15 cellular contexts compared by ENCODE assay signal in genomic region chr2:128819092-128819491, GRCh38.
A peak's percentile ranks its signal among the peaks of the same experiment; 100 is the strongest.
DNase-seq lines count a peak whose midpoint lies in the region; ATAC-seq and TF ChIP-seq lines count a peak whose summit lies in the region.
"Had no signal": no experiment of that assay in that cellular context is flagged by ENCODE, and none has a peak within 500 bp of the region (broad histone marks: within the 10 kb centered on the region; RNA-seq: fewer than 3 reads in every experiment).

No MANE protein-coding gene starts in this region.

- no peak overlapping the region for H3K27ac Mint-ChIP-seq in osteocyte (ENCODE audit: unreplicated experiment)
- H3K27ac Mint-ChIP-seq: CD4-positive, alpha-beta memory T cell; HFFc6 had no signal

- WGBS in aorta, 2 donors = 84 to 95% methylated on average over 4 of the region's 4 CpGs

- no peak for TF ChIP-seq CTCF in osteocyte (IDR thresholded peaks at IDR 0.05)

- no peak overlapping the region for H3K4me3 ChIP-seq in aorta (ENCODE audit: low read length in 2 of 2)
- H3K4me3 ChIP-seq: HAP-1 had no signal

- no peak overlapping the region for H3K4me3 Mint-ChIP-seq in osteocyte (ENCODE audit: unreplicated experiment)
- H3K4me3 Mint-ChIP-seq: CD4-positive, alpha-beta memory T cell; HFFc6 had no signal

- H3K4me1 Mint-ChIP-seq in osteocyte (ENCODE audit: unreplicated experiment) = no peaks in the 10 kb centered on the region
- H3K4me1 Mint-ChIP-seq: CD4-positive, alpha-beta memory T cell had no signal

- no peaks in the 10 kb centered on the region for H3K36me3 ChIP-seq in aorta (ENCODE audit: control insufficient read depth in 1 of 2, insufficient read depth in 2 of 2, low read length in 1 of 2)
- H3K36me3 ChIP-seq: HAP-1 had no signal

- no peaks in the 10 kb centered on the region for H3K9me3 ChIP-seq in aorta (ENCODE audit: control insufficient read depth, low read length)
- H3K9me3 ChIP-seq: HAP-1 had no signal

- no peaks in the 10 kb centered on the region for H3K4me1 ChIP-seq in aorta (ENCODE audit: control insufficient read depth in 1 of 2, insufficient read depth in 2 of 2, low read length in 2 of 2)
- H3K4me1 ChIP-seq: HAP-1 had no signal

- no peak overlapping the region for H3K27ac ChIP-seq in aorta (ENCODE audit: low read depth in 1 of 2, low read length in 2 of 2)

- no peaks in the 10 kb centered on the region for H3K36me3 Mint-ChIP-seq in osteocyte (ENCODE audit: unreplicated experiment)
- H3K36me3 Mint-ChIP-seq: CD4-positive, alpha-beta memory T cell had no signal

- H3K27me3 Mint-ChIP-seq in osteocyte (ENCODE audit: unreplicated experiment) = no peaks in the 10 kb centered on the region

- H3K27me3 ChIP-seq in aorta (ENCODE audit: control insufficient read depth in 1 of 2, insufficient read depth in 2 of 2, low read length in 1 of 2) = no peaks in the 10 kb centered on the region

- peak; percentile 34 for DNase-seq in islet precursor cell
- peak; percentile 66 for DNase-seq in osteocyte (ENCODE audit: extremely low spot score, unreplicated experiment)
- DNase-seq in aorta = no peak
- no peak for DNase-seq in midbrain (lab: John Stamatoyannopoulos, UW)
- no peak for DNase-seq in activated CD4-positive, CD25-positive, alpha-beta regulatory T cell treated with anti-CD3 and anti-CD28 coated beads, Interleukin-2, amount 50 U/mL, for 72 hours
- DNase-seq: C1 segment of cervical spinal cord; Calu3; CD4-positive, alpha-beta memory T cell; COR-L47; DMS53; GF-D8; GOT3; HFFc6 had no signal

- intact Hi-C loops in aorta (cut with DNase I) = no loop called here

- peak; percentile 22 for ATAC-seq in aorta (ENCODE audit: low FRiP score)
- ATAC-seq in GM21717 (IDR thresholded peaks at IDR 0.05; ENCODE audit: unreplicated experiment) = no peak

- H3K9me3 Mint-ChIP-seq in osteocyte (ENCODE audit: unreplicated experiment) = no peaks in the 10 kb centered on the region

Comparison
In these comparisons a context has a peak if more than half of its experiments do, and no peak if none do; other contexts are left out.
1. DNase-seq: peak in islet precursor cell (single experiment) and osteocyte (single experiment); none in aorta (0 of 2), midbrain (single experiment) and activated CD4-positive, CD25-positive, alpha-beta regulatory T cell treated with anti-CD3 and anti-CD28 coated beads, Interleukin-2, amount 50 U/mL, for 72 hours (single experiment).